Comparison of ENCODE assay signal across 7 cellular contexts in genomic region chr5:10145922-10146321, GRCh38.
A peak's percentile ranks its signal among the peaks of the same experiment; 100 is the strongest.
DNase-seq lines count a peak whose midpoint lies in the region; ATAC-seq and TF ChIP-seq lines count a peak whose summit lies in the region.

No MANE protein-coding gene starts in this region.

- peaks cover 0 to 2% (median 0%) of the 10 kb centered on the region in 7 donors for H3K9me3 Mint-ChIP-seq in CD14-positive monocyte

- TF ChIP-seq POLR2A in prostate gland (IDR thresholded peaks at IDR 0.05) = no peak

- H3K27ac Mint-ChIP-seq in CD14-positive monocyte = no peak overlapping the region

- H3K4me3 ChIP-seq in choroid plexus epithelial cell (ENCODE audit: low read depth, low read length) (no peak overlapping the region), prostate gland (no peak overlapping the region)

- no peaks in the 10 kb centered on the region for H3K36me3 ChIP-seq in prostate gland

- TF ChIP-seq CTCF in choroid plexus epithelial cell (conservative IDR thresholded peaks at IDR 0.05; ENCODE audit: low read depth, low read length) (peak; percentile 63), prostate gland (IDR thresholded peaks at IDR 0.05) (peak in 3 of 4 experiments; percentile 17 to 23 (median 21)), CD14-positive monocyte (IDR thresholded peaks at IDR 0.05) (no peak)

- no peaks in the 10 kb centered on the region for H3K4me1 Mint-ChIP-seq in CD14-positive monocyte

- peak; percentile 70 for DNase-seq in NAMALWA (ENCODE audit: low spot score)
- DNase-seq in choroid plexus epithelial cell (ENCODE audit: low read depth) = peak; percentile 82
- DNase-seq in prostate gland (ENCODE audit: low spot score) = no peak
- DNase-seq in NCI-H187 treated with DMSO at 0.1 percent for 48 hours (lab: John Stamatoyannopoulos, UW) = no peak
- no peak for DNase-seq in CD14-positive monocyte (ENCODE audit: low spot score)

- peaks cover 0 to 13% (median 9%) of the 10 kb centered on the region in 3 donors for H3K27me3 Mint-ChIP-seq in CD14-positive monocyte (ENCODE audit: low read depth in 3 of 3)

- H3K9me3 ChIP-seq in prostate gland = no peaks in the 10 kb centered on the region

- H3K36me3 Mint-ChIP-seq in CD14-positive monocyte = no peaks in the 10 kb centered on the region

- H3K27me3 ChIP-seq in prostate gland (replicated peaks; ENCODE audit: insufficient read depth) = no peaks in the 10 kb centered on the region

- intact Hi-C loops in prostate gland (cut with DNase I) (no loop called here), CD14-positive monocyte (cut with micrococcal nuclease) (no loop called here)

- H3K27ac ChIP-seq in prostate gland = no peak overlapping the region

- H3K4me3 Mint-ChIP-seq in CD14-positive monocyte = no peak overlapping the region

- peak; percentile 55 for ATAC-seq in GM18502 (IDR thresholded peaks at IDR 0.05; ENCODE audit: poor library complexity, unreplicated experiment)
- no peak for ATAC-seq in GM19035 (IDR thresholded peaks at IDR 0.05; ENCODE audit: unreplicated experiment)

- no peaks in the 10 kb centered on the region for H3K4me1 ChIP-seq in prostate gland (replicated peaks)

- WGBS in prostate gland = 65% methylated on average over 5 of the region's 5 CpGs

Comparison
In these comparisons a context has a peak if more than half of its experiments do, and no peak if none do; other contexts are left out.
1. DNase-seq: peak in NAMALWA (single experiment) and choroid plexus epithelial cell (single experiment); none in prostate gland (single experiment), NCI-H187 treated with DMSO at 0.1 percent for 48 hours (single experiment) and CD14-positive monocyte (single experiment).